In genomic region chr10:3785251-3785848, GRCh38 we compare ENCODE assay signal across 8 cellular contexts. TPM values are rescaled to one million over a fixed set of nuclear protein-coding genes. Genes with fewer than 3 reads are reported as not detected.
A peak's percentile ranks its signal among the peaks of the same experiment; 100 is the strongest.
DNase-seq lines count a peak whose midpoint lies in the region; ATAC-seq and TF ChIP-seq lines count a peak whose summit lies in the region.

No MANE protein-coding gene starts in this region.

- intact Hi-C loops in left lung (cut with DNase I), result no loop called here

- H3K4me1 ChIP-seq in left lung, result peaks cover 18 to 26% of the 10 kb centered on the region in 2 donors

- DNase-seq in CD1c-positive myeloid dendritic cell (ENCODE audit: extremely low spot score) (peak; percentile 100), NCI-H526 treated with DMSO at 0.1 percent for 48 hours (lab: John Stamatoyannopoulos, UW) (peak; percentile 87), coronary artery (ENCODE audit: low spot score) (peak; percentile 99), left lung (peak; percentile 96 to 98)
- DNase-seq in activated CD4-positive, alpha-beta T cell treated with anti-CD3 and anti-CD28 coated beads, Interleukin-2, amount 10 ng/mL, durations not matched to agents 7 days and 5 days, result peak; percentile 99
- peak; percentile 99 for DNase-seq in stimulated activated CD4-positive, alpha-beta T cell treated with anti-CD3 and anti-CD28 coated beads, Interleukin-2, amount 100 ng/mL, for 4 hours (ENCODE audit: low read depth)

- peaks cover 10 to 25% of the 10 kb centered on the region in 2 donors for H3K36me3 ChIP-seq in left lung

- ATAC-seq in GM19395 (IDR thresholded peaks at IDR 0.05; ENCODE audit: unreplicated experiment) (peak; percentile 71), HG03521 (IDR thresholded peaks at IDR 0.05; ENCODE audit: unreplicated experiment) (peak; percentile 75), left lung (peak; percentile 81)

- peaks cover 11% of the 10 kb centered on the region for H3K9me3 Mint-ChIP-seq in activated CD4-positive, alpha-beta T cell treated with anti-CD3 and anti-CD28 coated beads, Interleukin-2, amount 10 ng/mL, durations not matched to agents 7 days and 5 days

- H3K27ac Mint-ChIP-seq in activated CD4-positive, alpha-beta T cell treated with anti-CD3 and anti-CD28 coated beads, Interleukin-2, amount 10 ng/mL, durations not matched to agents 7 days and 5 days, result peak overlapping the region; percentile 97

- H3K36me3 Mint-ChIP-seq in activated CD4-positive, alpha-beta T cell treated with anti-CD3 and anti-CD28 coated beads, Interleukin-2, amount 10 ng/mL, durations not matched to agents 7 days and 5 days (ENCODE audit: low read depth), result peaks cover 50% of the 10 kb centered on the region

- peak overlapping the region; percentile 93 for H3K4me3 ChIP-seq in coronary artery
- peak overlapping the region; percentile 66 to 97 for H3K4me3 ChIP-seq in left lung

- H3K4me3 Mint-ChIP-seq in activated CD4-positive, alpha-beta T cell treated with anti-CD3 and anti-CD28 coated beads, Interleukin-2, amount 10 ng/mL, durations not matched to agents 7 days and 5 days, result peak overlapping the region; percentile 93

- CTCF ChIA-PET in activated CD4-positive, alpha-beta T cell treated with anti-CD3 and anti-CD28 coated beads, Interleukin-2, amount 10 ng/mL, durations not matched to agents 7 days and 5 days (lab: Charles Lee), result interaction anchor here (0.9 to 2.3 kb wide), 7 partner anchors 10 to 343 kb away, joined by 3 to 6 read pairs (median 4); no protein-coding TSS in a partner anchor

- peaks cover 0 to 12% of the 10 kb centered on the region in 2 donors for H3K9me3 ChIP-seq in left lung

- H3K27ac ChIP-seq in coronary artery (peak overlapping the region; percentile 96 to 100), left lung (peak overlapping the region; percentile 100)

- no peaks in the 10 kb centered on the region for H3K27me3 Mint-ChIP-seq in activated CD4-positive, alpha-beta T cell treated with anti-CD3 and anti-CD28 coated beads, Interleukin-2, amount 10 ng/mL, durations not matched to agents 7 days and 5 days

- POLR2A ChIA-PET in activated CD4-positive, alpha-beta T cell treated with anti-CD3 and anti-CD28 coated beads, Interleukin-2, amount 10 ng/mL, durations not matched to agents 7 days and 5 days (lab: Charles Lee), result interaction anchor here (0.6 to 4.0 kb wide), 14 partner anchors 12 to 983 kb away, joined by 3 to 46 read pairs (median 4); no protein-coding TSS in a partner anchor

- no peaks in the 10 kb centered on the region for H3K27me3 ChIP-seq in left lung

- no peak for TF ChIP-seq CTCF in coronary artery (IDR thresholded peaks at IDR 0.05)
- TF ChIP-seq CTCF in left lung (IDR thresholded peaks at IDR 0.05), result no peak

- H3K4me1 Mint-ChIP-seq in activated CD4-positive, alpha-beta T cell treated with anti-CD3 and anti-CD28 coated beads, Interleukin-2, amount 10 ng/mL, durations not matched to agents 7 days and 5 days, result peaks cover 37% of the 10 kb centered on the region

RNA-seq across cellular contexts. Expression of gene KLF6, which starts 0.3 kb away (rescaled TPM):
- total RNA-seq in activated CD4-positive, alpha-beta T cell treated with anti-CD3 and anti-CD28 coated beads, Interleukin-2, amount 10 ng/mL, durations not matched to agents 7 days and 5 days, result 100 to 1,000 TPM; 155 to 167 TPM
- 100 to 1,000 TPM; 158 to 217 TPM for total RNA-seq in left lung

Comparison
In these comparisons a context has a peak if more than half of its experiments do, and no peak if none do; other contexts are left out.
1. Peak in every context shown above with its lines: DNase-seq, ATAC-seq, H3K4me3 ChIP-seq and H3K27ac ChIP-seq.